ENCODE assay signal across 16 cellular contexts in genomic region chr9:123894822-123895221, GRCh38.
"Had no signal": no experiment of that assay in that cellular context is flagged by ENCODE, and none has a peak within 500 bp of the region (broad histone marks: within the 10 kb centered on the region; RNA-seq: fewer than 3 reads in every experiment).

No MANE protein-coding gene starts in this region.

- FAIRE-seq: endometrium had no signal

- DNase-seq: activated CD4-positive, alpha-beta T cell treated with anti-CD3 and anti-CD28 coated beads, Interleukin-2, amount 50 U/mL, for 4 hours; activated CD4-positive, CD25-positive, alpha-beta regulatory T cell treated with anti-CD3 and anti-CD28 coated beads, Interleukin-2, amount 50 U/mL, for 72 hours; activated gamma-delta T cell treated with Interleukin-2 at 50 U/mL for 16 hours; adrenal gland; erythroblast; heart left ventricle; mucosa of descending colon; naive B cell had no signal

- H3K4me3 ChIP-seq: adrenal gland, breast epithelium, coronary artery, gastroesophageal sphincter, heart left ventricle, mucosa of descending colon, prostate gland, right atrium auricular region, vagina had no signal

- H3K27me3 ChIP-seq: adrenal gland, breast epithelium, gastroesophageal sphincter, heart left ventricle, right atrium auricular region, vagina had no signal

- ATAC-seq: activated naive CD4-positive, alpha-beta T cell treated with anti-CD3 and anti-CD28 coated beads, Interleukin-2, amount 50 U/mL, for 72 hours; gastroesophageal sphincter; heart left ventricle; mucosa of descending colon had no signal

- H3K36me3 ChIP-seq: adrenal gland, breast epithelium, gastroesophageal sphincter, heart left ventricle, prostate gland, right atrium auricular region, vagina had no signal

- H3K4me1 ChIP-seq: adrenal gland, breast epithelium, prostate gland had no signal

- H3K9me3 ChIP-seq: adrenal gland, breast epithelium, gastroesophageal sphincter, heart left ventricle, mucosa of descending colon, prostate gland, right atrium auricular region, vagina had no signal

- H3K27ac ChIP-seq: adrenal gland, breast epithelium, coronary artery, gastroesophageal sphincter, heart left ventricle, prostate gland, right atrium auricular region had no signal
